In genomic region chr16:27332105-27332504, GRCh38 we compare ENCODE assay signal across 14 cellular contexts. TPM values are rescaled to one million over a fixed set of nuclear protein-coding genes. Genes with fewer than 3 reads are reported as not detected.
DNase-seq lines count a peak whose midpoint lies in the region; ATAC-seq and TF ChIP-seq lines count a peak whose summit lies in the region.
"Had no signal": no experiment of that assay in that cellular context is flagged by ENCODE, and none has a peak within 500 bp of the region (broad histone marks: within the 10 kb centered on the region; RNA-seq: fewer than 3 reads in every experiment).

No MANE protein-coding gene starts in this region.

- no peak overlapping the region; the same call in 1 of the 2 replicates for H2BK20ac ChIP-seq in IMR-90 (ENCODE audit: low read depth, low read length)

- H4K8ac ChIP-seq in IMR-90 (ENCODE audit: low read depth in 2 of 2, low read length in 2 of 2), result 0 out of 4 replicates have a peak overlapping the region, but pooled peaks of 1 of the 2 experiments have one; percentile 11

- peak overlapping the region; percentile 62 for H3K4ac ChIP-seq in IMR-90 (ENCODE audit: low read depth, low read length)

- H3K14ac ChIP-seq in IMR-90 (replicated peaks; ENCODE audit: low read depth, low read length), result no peak overlapping the region

- peaks cover 30% of the 10 kb centered on the region for H3K36me3 ChIP-seq in IMR-90 (ENCODE audit: control insufficient read depth, insufficient read depth, low read length)

- H4K20me1 ChIP-seq in IMR-90 (ENCODE audit: insufficient read depth, low read length), result peaks cover 5% of the 10 kb centered on the region; the same call in 1 of the 2 replicates

- H2AK9ac ChIP-seq in IMR-90 (replicated peaks; ENCODE audit: low read depth, low read length, poor library complexity), result no peak overlapping the region

- peaks cover 34% of the 10 kb centered on the region for H3K4me1 ChIP-seq in IMR-90 (ENCODE audit: control insufficient read depth, insufficient read depth, low read length)

- no peaks in the 10 kb centered on the region for H3K9me3 ChIP-seq in IMR-90 (ENCODE audit: control insufficient read depth, insufficient read depth, low read length)

- peak overlapping the region; percentile 25 for H2AK5ac ChIP-seq in IMR-90 (ENCODE audit: low read depth, low read length)

- peak overlapping the region; percentile 5; the same call in 1 of the 2 replicates for H2BK120ac ChIP-seq in IMR-90 (ENCODE audit: low read depth, low read length)

- no peak overlapping the region for H4K91ac ChIP-seq in IMR-90 (ENCODE audit: insufficient read depth, low read depth, low read length)

- no peak overlapping the region for H3K56ac ChIP-seq in IMR-90 (ENCODE audit: extremely low read depth, insufficient read depth, low read length)

- no peak for TF ChIP-seq POLR2A in IMR-90 (IDR thresholded peaks at IDR 0.05; ENCODE audit: low read depth, low read length)

- dilution Hi-C loops in IMR-90 (cut with HindIII; ENCODE audit: low sequenced_read_pairs, unreplicated experiment), result no loop called here

- no peak overlapping the region for H4K5ac ChIP-seq in IMR-90 (ENCODE audit: low read depth, low read length)

- no peak overlapping the region for H2BK5ac ChIP-seq in IMR-90 (ENCODE audit: low read depth, low read length, poor library complexity, severe bottlenecking)

- no peak overlapping the region for H3K23ac ChIP-seq in IMR-90 (ENCODE audit: low read depth, low read length)

- CTCF ChIA-PET in IMR-90 (lab: Yijun Ruan, JAX), result interaction anchor here (0.6 kb wide), 1 partner anchor 1538 kb away, joined by 4 read pairs; no protein-coding TSS in a partner anchor

- TF ChIP-seq CTCF in IMR-90 (conservative IDR thresholded peaks at IDR 0.05; ENCODE audit: low read depth, low read length), result no peak
- no peak for TF ChIP-seq CTCF in fibroblast of pulmonary artery (IDR thresholded peaks at IDR 0.05; ENCODE audit: low read length, missing control alignments)

- peak overlapping the region; percentile 45; the same call in 1 of the 2 replicates for H3K27ac ChIP-seq in IMR-90 (ENCODE audit: insufficient read depth, low read length)
- H3K27ac ChIP-seq: KMS-11 had no signal

- BruUV-seq in IMR-90 (replicated peaks; lab: Mats Ljungman, UMichigan), result no TSS peak

- in situ Hi-C loops in IMR-90 (cut with MboI; ENCODE audit: low sequenced_read_pairs), result no loop called here

- POLR2A ChIA-PET in IMR-90 (lab: Charles Lee; ENCODE audit: unreplicated experiment), result no interaction called here

- no peak overlapping the region for H2AFZ ChIP-seq in IMR-90 (replicated peaks; ENCODE audit: low read length, poor library complexity)

- H3K79me1 ChIP-seq in IMR-90 (ENCODE audit: low read depth in 1 of 2, low read length in 2 of 2), result peaks cover 29 to 83% of the 10 kb centered on the region in 2 experiments

- H3K9ac ChIP-seq in IMR-90 (ENCODE audit: low read depth, low read length), result no peak overlapping the region
- H3K9ac ChIP-seq: KMS-11 had no signal

- peaks cover 32% of the 10 kb centered on the region for H3K9me1 ChIP-seq in IMR-90 (ENCODE audit: insufficient read depth, low read length)

- H3K27me3 ChIP-seq in IMR-90 (ENCODE audit: control insufficient read depth, insufficient read depth, low read length), result no peaks in the 10 kb centered on the region

- no peak for TF ChIP-seq RAD21 in IMR-90 (IDR thresholded peaks at IDR 0.05; ENCODE audit: low read length)

- no peak overlapping the region for H3K4me2 ChIP-seq in IMR-90 (ENCODE audit: low read depth, low read length)
- H3K4me2 ChIP-seq: KMS-11 had no signal

- 0 out of 2 replicates have a peak overlapping the region, but pooled peaks have one; percentile 14 for H3K18ac ChIP-seq in IMR-90 (ENCODE audit: low read depth, low read length)

- H3K4me3 ChIP-seq in IMR-90 (ENCODE audit: insufficient read depth, low read depth, low read length) (no peak overlapping the region), fibroblast of pulmonary artery (replicated peaks; ENCODE audit: low read depth, low read length) (no peak overlapping the region)

- 100% methylated on average over 1 of the region's 6 CpGs; no CpG with 5 or more reads in 1 of the 2 experiments for WGBS in IMR-90 (ENCODE audit: extremely low coverage in 2 of 2, insufficient read length in 1 of 2), 2 experiments

- peak overlapping the region; percentile 20; the same call in 1 of the 3 replicates for H2BK15ac ChIP-seq in IMR-90 (ENCODE audit: low read depth, low read length)

- intact Hi-C loops in IMR-90 (cut with micrococcal nuclease) (no loop called here), posterior vena cava (cut with DNase I) (no loop called here)

- DNase-seq in CD1c-positive myeloid dendritic cell (ENCODE audit: extremely low spot score) (peak; percentile 64), IMR-90 (no peak), fibroblast of pulmonary artery (ENCODE audit: low read depth) (peak; percentile 80), posterior vena cava (ENCODE audit: low spot score) (peak; percentile 22), RKO (ENCODE audit: low spot score) (no peak)
- DNase-seq: Calu3; central memory CD4-positive, alpha-beta T cell; NCI-H2029; NCI-H82; substantia nigra had no signal

- ATAC-seq in IMR-90 (ENCODE audit: low read depth) (no peak), HG02763 (IDR thresholded peaks at IDR 0.05; ENCODE audit: unreplicated experiment) (no peak), GM18498 (IDR thresholded peaks at IDR 0.05; ENCODE audit: unreplicated experiment) (no peak)
- ATAC-seq: sciatic nerve had no signal

TF ChIP-seq in IMR-90, 13 proteins besides CTCF, POLR2A, EP300 and RAD21:
- TF ChIP-seq MAFK (IDR thresholded peaks at IDR 0.05; ENCODE audit: low read depth, low read length), result no peak
- TF ChIP-seq BHLHE40 (IDR thresholded peaks at IDR 0.05; ENCODE audit: low read depth, low read length), result no peak
- no peak for TF ChIP-seq RFX5 (IDR thresholded peaks at IDR 0.05; ENCODE audit: low read depth, low read length)
- TF ChIP-seq FOS (IDR thresholded peaks at IDR 0.05; ENCODE audit: low read depth, low read length), result no peak
- no peak for TF ChIP-seq RCOR1 (IDR thresholded peaks at IDR 0.05; ENCODE audit: insufficient replicate concordance, low read length)
- TF ChIP-seq CHD1 (IDR thresholded peaks at IDR 0.05; ENCODE audit: low read depth, low read length), result no peak
- TF ChIP-seq NFE2L2 (IDR thresholded peaks at IDR 0.05; ENCODE audit: low read depth, low read length), result no peak
- no peak for TF ChIP-seq SMC3 (IDR thresholded peaks at IDR 0.05; ENCODE audit: low read depth, low read length)
- TF ChIP-seq USF2 (IDR thresholded peaks at IDR 0.05; ENCODE audit: low read depth, low read length), result no peak
- no peak for TF ChIP-seq CEBPB (IDR thresholded peaks at IDR 0.05; ENCODE audit: low read depth, low read length)
- TF ChIP-seq MAZ (IDR thresholded peaks at IDR 0.05; ENCODE audit: borderline replicate concordance, low read depth, low read length), result no peak
- no peak for TF ChIP-seq ELK1 (IDR thresholded peaks at IDR 0.05; ENCODE audit: borderline replicate concordance, low read depth, low read length)
- no peak for TF ChIP-seq MXI1 (IDR thresholded peaks at IDR 0.05; ENCODE audit: borderline replicate concordance, low read depth, low read length)

RNA-seq across cellular contexts. Expression of gene IL4R, which starts 18.3 kb away (rescaled TPM):
- total RNA-seq in IMR-90 (2012; rRNA removed), result 6.3 and 8.3 TPM in 2 replicates
- 18.7 and 21.5 TPM in 2 replicates for polyA plus RNA-seq in IMR-90 (2012; rRNA removed)
- 10.3 and 18.0 TPM in 2 replicates for polyA plus RNA-seq in IMR-90 (2012; cell fraction: cytosol; rRNA removed)
- polyA plus RNA-seq in IMR-90 (2012; cell fraction: nucleus; rRNA removed; ENCODE audit: low replicate concordance), result 32.7 and 42.5 TPM in 2 replicates
- total RNA-seq in posterior vena cava, result 100 to 1,000 TPM in 1 of 2 donors, 10 to 100 TPM in 1; 99.2 to 112 TPM

Comparison
In these comparisons a context has a peak if more than half of its experiments do, and no peak if none do; other contexts are left out.
1. DNase-seq: peak in CD1c-positive myeloid dendritic cell (single experiment), fibroblast of pulmonary artery (single experiment) and posterior vena cava (single experiment); none in IMR-90 (single experiment) and RKO (single experiment).
2. RNA of gene IL4R, which starts 18.3 kb away (total RNA-seq): 99.2 to 112 TPM in posterior vena cava; 6.3 to 8.3 TPM in IMR-90; every median in the first group is over 10 times any median in the second.